Comparison of ENCODE assay signal across 1 cellular context in genomic region chr17:3951003-3951402, GRCh38.
TF ChIP-seq lines count a peak whose summit lies in the region.

No MANE protein-coding gene starts in this region.

TF ChIP-seq in HEK293, 187 proteins besides CTCF, POLR2A, EP300 and RAD21 (continued from another document and continues in another):
- TF ChIP-seq, protein P1, sequence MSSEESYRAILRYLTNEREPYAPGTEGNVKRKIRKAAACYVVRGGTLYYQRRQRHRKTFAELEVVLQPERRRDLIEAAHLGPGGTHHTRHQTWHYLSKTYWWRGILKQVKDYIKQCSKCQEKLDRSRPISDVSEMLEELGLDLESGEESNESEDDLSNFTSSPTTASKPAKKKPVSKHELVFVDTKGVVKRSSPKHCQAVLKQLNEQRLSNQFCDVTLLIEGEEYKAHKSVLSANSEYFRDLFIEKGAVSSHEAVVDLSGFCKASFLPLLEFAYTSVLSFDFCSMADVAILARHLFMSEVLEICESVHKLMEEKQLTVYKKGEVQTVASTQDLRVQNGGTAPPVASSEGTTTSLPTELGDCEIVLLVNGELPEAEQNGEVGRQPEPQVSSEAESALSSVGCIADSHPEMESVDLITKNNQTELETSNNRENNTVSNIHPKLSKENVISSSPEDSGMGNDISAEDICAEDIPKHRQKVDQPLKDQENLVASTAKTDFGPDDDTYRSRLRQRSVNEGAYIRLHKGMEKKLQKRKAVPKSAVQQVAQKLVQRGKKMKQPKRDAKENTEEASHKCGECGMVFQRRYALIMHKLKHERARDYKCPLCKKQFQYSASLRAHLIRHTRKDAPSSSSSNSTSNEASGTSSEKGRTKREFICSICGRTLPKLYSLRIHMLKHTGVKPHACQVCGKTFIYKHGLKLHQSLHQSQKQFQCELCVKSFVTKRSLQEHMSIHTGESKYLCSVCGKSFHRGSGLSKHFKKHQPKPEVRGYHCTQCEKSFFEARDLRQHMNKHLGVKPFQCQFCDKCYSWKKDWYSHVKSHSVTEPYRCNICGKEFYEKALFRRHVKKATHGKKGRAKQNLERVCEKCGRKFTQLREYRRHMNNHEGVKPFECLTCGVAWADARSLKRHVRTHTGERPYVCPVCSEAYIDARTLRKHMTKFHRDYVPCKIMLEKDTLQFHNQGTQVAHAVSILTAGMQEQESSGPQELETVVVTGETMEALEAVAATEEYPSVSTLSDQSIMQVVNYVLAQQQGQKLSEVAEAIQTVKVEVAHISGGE (tag by site-specific recombination; conservative IDR thresholded peaks at IDR 0.05; ENCODE audit: low read depth) = peak; percentile 76
- TF ChIP-seq BCL11B (tag by site-specific recombination; IDR thresholded peaks at IDR 0.05; ENCODE audit: low read depth) (no peak), ZNF423 (tag by site-specific recombination; IDR thresholded peaks at IDR 0.05) (no peak), ZNF223 (tag by site-specific recombination; IDR thresholded peaks at IDR 0.05) (peak; percentile 55; the same call in 1 of the 2 replicates), ZNF426 (tag by site-specific recombination; IDR thresholded peaks at IDR 0.05) (peak; percentile 84), ZBTB8A (tag by site-specific recombination; IDR thresholded peaks at IDR 0.05) (peak; percentile 81), ZNF138 (tag by site-specific recombination; IDR thresholded peaks at IDR 0.05; ENCODE audit: borderline replicate concordance) (0 out of 2 replicates have a peak, but pooled peaks have one; percentile 58), PATZ1 (tag by site-specific recombination; IDR thresholded peaks at IDR 0.05) (no peak), ZNF623 (tag by site-specific recombination; IDR thresholded peaks at IDR 0.05) (peak; percentile 80), ZXDB (tag by site-specific recombination; IDR thresholded peaks at IDR 0.05) (no peak), ZNF121 (tag by site-specific recombination; IDR thresholded peaks at IDR 0.05) (no peak), SCRT2 (tag by site-specific recombination; IDR thresholded peaks at IDR 0.05) (no peak), KLF1 (tag by site-specific recombination; IDR thresholded peaks at IDR 0.05) (no peak), ZNF768 (tag by site-specific recombination; IDR thresholded peaks at IDR 0.05) (no peak), ZNF354C (tag by site-specific recombination; IDR thresholded peaks at IDR 0.05; ENCODE audit: borderline replicate concordance, low read depth) (0 out of 2 replicates have a peak, but pooled peaks have one; percentile 36), ZNF560 (tag by site-specific recombination; IDR thresholded peaks at IDR 0.05; ENCODE audit: borderline replicate concordance) (0 out of 2 replicates have a peak, but pooled peaks have one; percentile 44), ZNF266 (tag by site-specific recombination; IDR thresholded peaks at IDR 0.05; ENCODE audit: low read depth) (peak; percentile 82), ZNF580 (tag by site-specific recombination; IDR thresholded peaks at IDR 0.05) (0 out of 2 replicates have a peak, but pooled peaks have one; percentile 38), ZNF394 (tag by site-specific recombination; IDR thresholded peaks at IDR 0.05; ENCODE audit: borderline replicate concordance) (peak; percentile 98), ZNF777 (tag by site-specific recombination; IDR thresholded peaks at IDR 0.05; ENCODE audit: borderline replicate concordance) (no peak), ZNF280C (tag by site-specific recombination; IDR thresholded peaks at IDR 0.05) (no peak), ZNF837 (tag by site-specific recombination; IDR thresholded peaks at IDR 0.05) (no peak), ZNF707 (tag by site-specific recombination; IDR thresholded peaks at IDR 0.05) (no peak), ZNF433 (tag by site-specific recombination; IDR thresholded peaks at IDR 0.05; ENCODE audit: low read depth) (peak; percentile 78), ZNF629 (tag by site-specific recombination; IDR thresholded peaks at IDR 0.05) (peak; percentile 57), ZBTB21 (tag by site-specific recombination; IDR thresholded peaks at IDR 0.05) (0 out of 2 replicates have a peak, but pooled peaks have one; percentile 31), ZSCAN30 (tag by site-specific recombination; IDR thresholded peaks at IDR 0.05) (no peak), GFI1B (tag by site-specific recombination; IDR thresholded peaks at IDR 0.05) (no peak), ZNF664 (tag by site-specific recombination; IDR thresholded peaks at IDR 0.05) (peak; percentile 63; the same call in 1 of the 2 replicates), ZNF202 (tag by site-specific recombination; IDR thresholded peaks at IDR 0.05; ENCODE audit: borderline replicate concordance) (0 out of 2 replicates have a peak, but pooled peaks have one; percentile 26), ZNF19 (tag by site-specific recombination; IDR thresholded peaks at IDR 0.05; ENCODE audit: low read depth) (0 out of 2 replicates have a peak, but pooled peaks have one; percentile 36), ZBTB26 (tag by site-specific recombination; optimal IDR thresholded peaks at IDR 0.05) (no peak)
- TF ChIP-seq, protein P2, sequence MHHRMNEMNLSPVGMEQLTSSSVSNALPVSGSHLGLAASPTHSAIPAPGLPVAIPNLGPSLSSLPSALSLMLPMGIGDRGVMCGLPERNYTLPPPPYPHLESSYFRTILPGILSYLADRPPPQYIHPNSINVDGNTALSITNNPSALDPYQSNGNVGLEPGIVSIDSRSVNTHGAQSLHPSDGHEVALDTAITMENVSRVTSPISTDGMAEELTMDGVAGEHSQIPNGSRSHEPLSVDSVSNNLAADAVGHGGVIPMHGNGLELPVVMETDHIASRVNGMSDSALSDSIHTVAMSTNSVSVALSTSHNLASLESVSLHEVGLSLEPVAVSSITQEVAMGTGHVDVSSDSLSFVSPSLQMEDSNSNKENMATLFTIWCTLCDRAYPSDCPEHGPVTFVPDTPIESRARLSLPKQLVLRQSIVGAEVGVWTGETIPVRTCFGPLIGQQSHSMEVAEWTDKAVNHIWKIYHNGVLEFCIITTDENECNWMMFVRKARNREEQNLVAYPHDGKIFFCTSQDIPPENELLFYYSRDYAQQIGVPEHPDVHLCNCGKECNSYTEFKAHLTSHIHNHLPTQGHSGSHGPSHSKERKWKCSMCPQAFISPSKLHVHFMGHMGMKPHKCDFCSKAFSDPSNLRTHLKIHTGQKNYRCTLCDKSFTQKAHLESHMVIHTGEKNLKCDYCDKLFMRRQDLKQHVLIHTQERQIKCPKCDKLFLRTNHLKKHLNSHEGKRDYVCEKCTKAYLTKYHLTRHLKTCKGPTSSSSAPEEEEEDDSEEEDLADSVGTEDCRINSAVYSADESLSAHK (tag by site-specific recombination; IDR thresholded peaks at IDR 0.05) = no peak
- TF ChIP-seq, protein P3, sequence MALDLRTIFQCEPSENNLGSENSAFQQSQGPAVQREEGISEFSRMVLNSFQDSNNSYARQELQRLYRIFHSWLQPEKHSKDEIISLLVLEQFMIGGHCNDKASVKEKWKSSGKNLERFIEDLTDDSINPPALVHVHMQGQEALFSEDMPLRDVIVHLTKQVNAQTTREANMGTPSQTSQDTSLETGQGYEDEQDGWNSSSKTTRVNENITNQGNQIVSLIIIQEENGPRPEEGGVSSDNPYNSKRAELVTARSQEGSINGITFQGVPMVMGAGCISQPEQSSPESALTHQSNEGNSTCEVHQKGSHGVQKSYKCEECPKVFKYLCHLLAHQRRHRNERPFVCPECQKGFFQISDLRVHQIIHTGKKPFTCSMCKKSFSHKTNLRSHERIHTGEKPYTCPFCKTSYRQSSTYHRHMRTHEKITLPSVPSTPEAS (tag by site-specific recombination; IDR thresholded peaks at IDR 0.05) = no peak
- TF ChIP-seq, protein P4, sequence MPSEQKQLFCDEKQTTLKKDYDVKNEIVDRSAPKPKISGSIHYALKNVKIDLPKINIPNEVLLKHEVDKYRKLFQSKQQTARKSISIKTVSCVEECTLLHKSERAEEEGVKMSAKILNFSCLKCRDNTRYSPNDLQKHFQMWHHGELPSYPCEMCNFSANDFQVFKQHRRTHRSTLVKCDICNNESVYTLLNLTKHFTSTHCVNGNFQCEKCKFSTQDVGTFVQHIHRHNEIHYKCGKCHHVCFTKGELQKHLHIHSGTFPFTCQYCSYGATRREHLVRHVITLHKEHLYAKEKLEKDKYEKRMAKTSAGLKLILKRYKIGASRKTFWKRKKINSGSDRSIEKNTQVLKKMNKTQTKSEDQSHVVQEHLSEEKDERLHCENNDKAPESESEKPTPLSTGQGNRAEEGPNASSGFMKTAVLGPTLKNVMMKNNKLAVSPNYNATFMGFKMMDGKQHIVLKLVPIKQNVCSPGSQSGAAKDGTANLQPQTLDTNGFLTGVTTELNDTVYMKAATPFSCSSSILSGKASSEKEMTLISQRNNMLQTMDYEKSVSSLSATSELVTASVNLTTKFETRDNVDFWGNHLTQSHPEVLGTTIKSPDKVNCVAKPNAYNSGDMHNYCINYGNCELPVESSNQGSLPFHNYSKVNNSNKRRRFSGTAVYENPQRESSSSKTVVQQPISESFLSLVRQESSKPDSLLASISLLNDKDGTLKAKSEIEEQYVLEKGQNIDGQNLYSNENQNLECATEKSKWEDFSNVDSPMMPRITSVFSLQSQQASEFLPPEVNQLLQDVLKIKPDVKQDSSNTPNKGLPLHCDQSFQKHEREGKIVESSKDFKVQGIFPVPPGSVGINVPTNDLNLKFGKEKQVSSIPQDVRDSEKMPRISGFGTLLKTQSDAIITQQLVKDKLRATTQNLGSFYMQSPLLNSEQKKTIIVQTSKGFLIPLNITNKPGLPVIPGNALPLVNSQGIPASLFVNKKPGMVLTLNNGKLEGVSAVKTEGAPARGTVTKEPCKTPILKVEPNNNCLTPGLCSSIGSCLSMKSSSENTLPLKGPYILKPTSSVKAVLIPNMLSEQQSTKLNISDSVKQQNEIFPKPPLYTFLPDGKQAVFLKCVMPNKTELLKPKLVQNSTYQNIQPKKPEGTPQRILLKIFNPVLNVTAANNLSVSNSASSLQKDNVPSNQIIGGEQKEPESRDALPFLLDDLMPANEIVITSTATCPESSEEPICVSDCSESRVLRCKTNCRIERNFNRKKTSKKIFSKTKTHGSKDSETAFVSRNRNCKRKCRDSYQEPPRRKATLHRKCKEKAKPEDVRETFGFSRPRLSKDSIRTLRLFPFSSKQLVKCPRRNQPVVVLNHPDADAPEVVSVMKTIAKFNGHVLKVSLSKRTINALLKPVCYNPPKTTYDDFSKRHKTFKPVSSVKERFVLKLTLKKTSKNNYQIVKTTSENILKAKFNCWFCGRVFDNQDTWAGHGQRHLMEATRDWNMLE (tag by site-specific recombination; conservative IDR thresholded peaks at IDR 0.05; ENCODE audit: low read depth) = peak; percentile 91
- TF ChIP-seq, protein P5, sequence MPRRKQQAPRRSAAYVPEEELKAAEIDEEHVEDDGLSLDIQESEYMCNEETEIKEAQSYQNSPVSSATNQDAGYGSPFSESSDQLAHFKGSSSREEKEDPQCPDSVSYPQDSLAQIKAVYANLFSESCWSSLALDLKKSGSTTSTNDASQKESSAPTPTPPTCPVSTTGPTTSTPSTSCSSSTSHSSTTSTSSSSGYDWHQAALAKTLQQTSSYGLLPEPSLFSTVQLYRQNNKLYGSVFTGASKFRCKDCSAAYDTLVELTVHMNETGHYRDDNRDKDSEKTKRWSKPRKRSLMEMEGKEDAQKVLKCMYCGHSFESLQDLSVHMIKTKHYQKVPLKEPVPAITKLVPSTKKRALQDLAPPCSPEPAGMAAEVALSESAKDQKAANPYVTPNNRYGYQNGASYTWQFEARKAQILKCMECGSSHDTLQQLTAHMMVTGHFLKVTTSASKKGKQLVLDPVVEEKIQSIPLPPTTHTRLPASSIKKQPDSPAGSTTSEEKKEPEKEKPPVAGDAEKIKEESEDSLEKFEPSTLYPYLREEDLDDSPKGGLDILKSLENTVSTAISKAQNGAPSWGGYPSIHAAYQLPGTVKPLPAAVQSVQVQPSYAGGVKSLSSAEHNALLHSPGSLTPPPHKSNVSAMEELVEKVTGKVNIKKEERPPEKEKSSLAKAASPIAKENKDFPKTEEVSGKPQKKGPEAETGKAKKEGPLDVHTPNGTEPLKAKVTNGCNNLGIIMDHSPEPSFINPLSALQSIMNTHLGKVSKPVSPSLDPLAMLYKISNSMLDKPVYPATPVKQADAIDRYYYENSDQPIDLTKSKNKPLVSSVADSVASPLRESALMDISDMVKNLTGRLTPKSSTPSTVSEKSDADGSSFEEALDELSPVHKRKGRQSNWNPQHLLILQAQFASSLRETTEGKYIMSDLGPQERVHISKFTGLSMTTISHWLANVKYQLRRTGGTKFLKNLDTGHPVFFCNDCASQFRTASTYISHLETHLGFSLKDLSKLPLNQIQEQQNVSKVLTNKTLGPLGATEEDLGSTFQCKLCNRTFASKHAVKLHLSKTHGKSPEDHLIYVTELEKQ (tag by site-specific recombination; IDR thresholded peaks at IDR 0.05; ENCODE audit: borderline replicate concordance) = no peak
